Comparison of ENCODE assay signal across 11 cellular contexts in the genomic region with DNA sequence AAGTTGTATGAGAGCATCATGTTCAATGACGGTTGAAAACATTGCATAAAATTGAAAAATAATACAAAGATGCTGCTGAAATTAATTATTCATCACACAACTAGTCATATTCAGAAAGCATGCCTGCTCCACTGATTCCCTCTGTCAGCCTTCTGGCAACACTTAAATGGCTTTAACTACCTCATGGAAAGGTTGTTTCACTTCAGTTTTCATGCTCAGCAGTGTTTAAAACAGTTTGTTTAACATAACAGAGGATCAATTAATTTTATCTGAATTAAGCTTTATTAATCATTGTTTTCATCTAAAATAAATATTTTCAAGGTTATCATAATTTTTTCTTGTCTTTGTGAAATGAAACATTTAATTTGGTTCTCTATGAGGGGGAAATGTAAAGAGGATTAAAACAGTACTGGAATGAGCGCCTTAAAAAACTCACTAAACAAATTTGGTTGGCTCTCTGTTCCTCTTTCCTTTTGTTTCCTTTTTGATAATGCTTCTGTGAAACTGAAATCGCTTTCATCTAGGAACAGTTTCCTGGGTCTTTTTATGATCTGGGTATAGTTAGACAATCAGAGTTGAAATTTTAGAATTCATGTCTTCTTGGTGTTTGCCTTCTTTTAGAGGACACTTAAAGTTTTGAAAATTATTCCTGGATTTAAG.
DNase-seq lines count a peak whose midpoint lies in the region; ATAC-seq, FAIRE-seq and TF ChIP-seq lines count a peak whose summit lies in the region.
"Had no signal": no experiment of that assay in that cellular context is flagged by ENCODE, and none has a peak within 500 bp of the region (broad histone marks: within the 10 kb centered on the region; RNA-seq: fewer than 3 reads in every experiment).

No MANE protein-coding gene starts in this region.

- no peak overlapping the region for H3K4me3 ChIP-seq in lower lobe of right lung

- H3K4me1 ChIP-seq in lower lobe of right lung = no peaks in the 10 kb centered on the region

- intact Hi-C loops in lower lobe of right lung (cut with DNase I) = no loop called here

- H3K27me3 ChIP-seq in lower lobe of right lung (ENCODE audit: low read depth) = no peaks in the 10 kb centered on the region
- H3K27me3 ChIP-seq: neutrophil had no signal

- ATAC-seq in GM18867 (IDR thresholded peaks at IDR 0.05; ENCODE audit: unreplicated experiment) (peak; percentile 65), GM21723 (IDR thresholded peaks at IDR 0.05; ENCODE audit: unreplicated experiment) (peak; percentile 85), HG03280 (IDR thresholded peaks at IDR 0.05; ENCODE audit: unreplicated experiment) (peak; percentile 68), lower lobe of right lung (no peak)
- ATAC-seq: SK-N-SH treated with all-trans-retinoic acid at 6 μM for 48 hours had no signal

- no peaks in the 10 kb centered on the region for H3K36me3 ChIP-seq in lower lobe of right lung
- H3K36me3 ChIP-seq: neutrophil had no signal

- H3K9me3 ChIP-seq in lower lobe of right lung = no peaks in the 10 kb centered on the region
- H3K9me3 ChIP-seq: neutrophil had no signal

- H3K27ac ChIP-seq in lower lobe of right lung = no peak overlapping the region
- H3K27ac ChIP-seq: neutrophil had no signal

- TF ChIP-seq CTCF in lower lobe of right lung (IDR thresholded peaks at IDR 0.05) = no peak

- DNase-seq in medulla oblongata (ENCODE audit: extremely low spot score) (peak; percentile 23), NCI-H1417 (lab: John Stamatoyannopoulos, UW) (no peak), lower lobe of right lung (no peak), NCI-H128 (lab: John Stamatoyannopoulos, UW; ENCODE audit: unreplicated experiment) (no peak), RCC 7860 (ENCODE audit: low spot score) (no peak)
- DNase-seq: activated naive CD4-positive, alpha-beta T cell treated with Interleukin-2 at 50 U/mL for 16 hours had no signal

- FAIRE-seq in RCC 7860 (lab: Jason Lieb, UNC) = no peak

Comparison
In these comparisons a context has a peak if more than half of its experiments do, and no peak if none do; other contexts are left out.
1. ATAC-seq: peak in GM18867 (single experiment), GM21723 (single experiment) and HG03280 (single experiment); none in lower lobe of right lung (0 of 2).